9 cellular contexts compared by ENCODE assay signal in genomic region chr19:57282011-57282636, GRCh38. TPM values are rescaled to one million over a fixed set of nuclear protein-coding genes. Genes with fewer than 3 reads are reported as not detected.
DNase-seq lines count a peak whose midpoint lies in the region; ATAC-seq and TF ChIP-seq lines count a peak whose summit lies in the region.
"Had no signal": no experiment of that assay in that cellular context is flagged by ENCODE, and none has a peak within 500 bp of the region (broad histone marks: within the 10 kb centered on the region; RNA-seq: fewer than 3 reads in every experiment).

No MANE protein-coding gene starts in this region.

- H3K9me2 ChIP-seq in neural cell (ENCODE audit: insufficient read depth, low read length), result no peaks in the 10 kb centered on the region

- H3K27ac ChIP-seq in DND-41 (ENCODE audit: low read length) (no peak overlapping the region), neural cell (ENCODE audit: low read length) (no peak overlapping the region)

- peak overlapping the region; percentile 67 for H3K4me2 ChIP-seq in DND-41 (ENCODE audit: insufficient read depth, low read length)
- peak overlapping the region; percentile 73 for H3K4me2 ChIP-seq in neural cell (ENCODE audit: low read length)

- H3K4me1 Mint-ChIP-seq in central memory CD8-positive, alpha-beta T cell, result peaks cover 46% of the 10 kb centered on the region

- H3K9me3 ChIP-seq in DND-41 (ENCODE audit: insufficient read depth, low read length, severe bottlenecking) (no peaks in the 10 kb centered on the region), neural cell (ENCODE audit: low read length) (no peaks in the 10 kb centered on the region)

- no peak for TF ChIP-seq EP300 in neural cell (conservative IDR thresholded peaks at IDR 0.05; ENCODE audit: poor library complexity, severe bottlenecking)

- in situ Hi-C loops in KBM-7 (cut with MboI; ENCODE audit: low pct_unique_long_range_greater_than_20kb, low sequenced_read_pairs), result no loop called here

- H3K27ac Mint-ChIP-seq in central memory CD8-positive, alpha-beta T cell (ENCODE audit: low read depth), result peak overlapping the region; percentile 72

- H3K9ac ChIP-seq in DND-41 (ENCODE audit: low read depth, low read length), result peak overlapping the region; percentile 81
- no peak overlapping the region for H3K9ac ChIP-seq in neural cell (ENCODE audit: low read length)

- H3K4me1 ChIP-seq in DND-41 (ENCODE audit: insufficient read depth, low read length), result peaks cover 40% of the 10 kb centered on the region

- TF ChIP-seq CTCF in DND-41 (IDR thresholded peaks at IDR 0.05; ENCODE audit: borderline replicate concordance, extremely low read depth, low read length, poor library complexity, severe bottlenecking), result no peak
- no peak for TF ChIP-seq CTCF in neural cell (IDR thresholded peaks at IDR 0.05; ENCODE audit: poor library complexity, severe bottlenecking)

- H3K36me3 ChIP-seq in DND-41 (ENCODE audit: insufficient read depth, low read length) (peaks cover 53% of the 10 kb centered on the region), neural cell (ENCODE audit: insufficient read depth, low read length) (no peaks in the 10 kb centered on the region)

- peaks cover 46% of the 10 kb centered on the region for H3K36me3 Mint-ChIP-seq in central memory CD8-positive, alpha-beta T cell (ENCODE audit: insufficient read depth)

- DNase-seq in DND-41 (no peak), NCI-H1436 (lab: John Stamatoyannopoulos, UW) (no peak), KBM-7 (no peak), SKM-1 treated with dmso at 0.1 percent for 144 hours (lab: John Stamatoyannopoulos, UW; ENCODE audit: unreplicated experiment) (no peak)
- DNase-seq in Jurkat, Clone E6-1 (ENCODE audit: low read depth, low spot score), result no peak
- DNase-seq in central memory CD8-positive, alpha-beta T cell (ENCODE audit: low spot score in 2 of 2), result no peak
- DNase-seq: effector memory CD8-positive, alpha-beta T cell had no signal

- H3K79me2 ChIP-seq in DND-41 (ENCODE audit: insufficient read depth, low read length) (peaks cover 88% of the 10 kb centered on the region), neural cell (replicated peaks; ENCODE audit: insufficient read depth, low read length) (peaks cover 62% of the 10 kb centered on the region)

- TF ChIP-seq RAD21 in neural cell (conservative IDR thresholded peaks at IDR 0.05), result no peak

- H3F3A ChIP-seq in neural cell (ENCODE audit: insufficient read depth, low read length, poor library complexity, severe bottlenecking), result no peaks in the 10 kb centered on the region

- peak overlapping the region in 1 of 2 experiments; percentile 86; a peak in 3 of 4 replicates for H3K4me3 ChIP-seq in DND-41 (ENCODE audit: low read depth in 1 of 2, low read length in 2 of 2)
- peak overlapping the region; percentile 23 for H3K4me3 ChIP-seq in Jurkat, Clone E6-1 (ENCODE audit: low read length)
- H3K4me3 ChIP-seq in neural cell (ENCODE audit: low read length), result peak overlapping the region; percentile 96

- H3K27me3 Mint-ChIP-seq in central memory CD8-positive, alpha-beta T cell, result no peaks in the 10 kb centered on the region
- H3K27me3 Mint-ChIP-seq: effector memory CD8-positive, alpha-beta T cell had no signal

- H3K27me3 ChIP-seq in DND-41 (ENCODE audit: insufficient read depth, low read length, poor library complexity) (no peaks in the 10 kb centered on the region), neural cell (ENCODE audit: insufficient read depth, low read depth, low read length) (no peaks in the 10 kb centered on the region)

- ATAC-seq in DND-41 (ENCODE audit: insufficient read depth, low read depth) (no peak), GM21515 (IDR thresholded peaks at IDR 0.05; ENCODE audit: unreplicated experiment) (no peak)
- no peak for ATAC-seq in central memory CD8-positive, alpha-beta T cell (replicated peaks; ENCODE audit: extremely low read depth, poor library complexity, severe bottlenecking)
- ATAC-seq: effector memory CD8-positive, alpha-beta T cell had no signal

- H3K4me3 Mint-ChIP-seq in central memory CD8-positive, alpha-beta T cell, result no peak overlapping the region

- H2AFZ ChIP-seq in DND-41 (ENCODE audit: low read depth, low read length) (no peak overlapping the region), neural cell (ENCODE audit: low read depth, low read length) (no peak overlapping the region)

- no peaks in the 10 kb centered on the region for H3K9me3 Mint-ChIP-seq in central memory CD8-positive, alpha-beta T cell
- H3K9me3 Mint-ChIP-seq: effector memory CD8-positive, alpha-beta T cell had no signal

- peaks cover 49% of the 10 kb centered on the region for H4K20me1 ChIP-seq in DND-41 (ENCODE audit: insufficient read depth, low read length)
- no peaks in the 10 kb centered on the region for H4K20me1 ChIP-seq in neural cell (ENCODE audit: insufficient read depth)

TF ChIP-seq in neural cell, 6 proteins besides CTCF, POLR2A, EP300 and RAD21:
- no peak for TF ChIP-seq MXI1 (conservative IDR thresholded peaks at IDR 0.05; ENCODE audit: poor library complexity, severe bottlenecking)
- TF ChIP-seq EZH2 (IDR thresholded peaks at IDR 0.05; ENCODE audit: borderline replicate concordance, insufficient read depth, low read length, poor library complexity, severe bottlenecking), result no peak
- no peak for TF ChIP-seq TAF1 (IDR thresholded peaks at IDR 0.05; ENCODE audit: low read depth)
- TF ChIP-seq SMC3 (conservative IDR thresholded peaks at IDR 0.05; ENCODE audit: poor library complexity), result no peak
- no peak for TF ChIP-seq REST (IDR thresholded peaks at IDR 0.05; ENCODE audit: borderline replicate concordance)
- TF ChIP-seq POLR2AphosphoS5 (IDR thresholded peaks at IDR 0.05), result no peak

RNA-seq across cellular contexts. Expression of gene ZNF460, which starts 1.8 kb away (rescaled TPM):
- 0.55 TPM for polyA plus RNA-seq in Jurkat, Clone E6-1 (2012; ENCODE audit: insufficient read depth, insufficient read length)
- polyA plus RNA-seq in neural cell, result 11.2 and 23.4 TPM in 2 replicates
- 219 and 249 TPM in 2 replicates for polyA minus RNA-seq in neural cell

RNA-seq across cellular contexts. Expression of gene ZNF543, which starts 38.1 kb away (rescaled TPM):
- 1.1 TPM for polyA plus RNA-seq in Jurkat, Clone E6-1 (2012; ENCODE audit: insufficient read depth, insufficient read length)
- 9.3 and 14.8 TPM in 2 replicates for polyA plus RNA-seq in neural cell
- 51.1 and 52.9 TPM in 2 replicates for polyA minus RNA-seq in neural cell

RNA-seq across cellular contexts. Expression of gene ZNF805, which starts 41.7 kb away (rescaled TPM):
- polyA plus RNA-seq in Jurkat, Clone E6-1 (2012; ENCODE audit: insufficient read depth, insufficient read length), result 1.3 TPM
- polyA plus RNA-seq in neural cell, result 4.9 and 6.6 TPM in 2 replicates
- polyA minus RNA-seq in neural cell, result 60.1 and 72.2 TPM in 2 replicates

RNA-seq across cellular contexts. Expression of gene AURKC, which starts 51.3 kb away (rescaled TPM):
- 2.8 TPM for polyA plus RNA-seq in Jurkat, Clone E6-1 (2012; ENCODE audit: insufficient read depth, insufficient read length)
- polyA plus RNA-seq in neural cell, result 1.6 and 2.0 TPM in 2 replicates
- polyA minus RNA-seq in neural cell, result 1.2 TPM in 1 of 2 replicates, not detected in the other
